Comparison of ENCODE assay signal across 15 cellular contexts in the genomic region with DNA sequence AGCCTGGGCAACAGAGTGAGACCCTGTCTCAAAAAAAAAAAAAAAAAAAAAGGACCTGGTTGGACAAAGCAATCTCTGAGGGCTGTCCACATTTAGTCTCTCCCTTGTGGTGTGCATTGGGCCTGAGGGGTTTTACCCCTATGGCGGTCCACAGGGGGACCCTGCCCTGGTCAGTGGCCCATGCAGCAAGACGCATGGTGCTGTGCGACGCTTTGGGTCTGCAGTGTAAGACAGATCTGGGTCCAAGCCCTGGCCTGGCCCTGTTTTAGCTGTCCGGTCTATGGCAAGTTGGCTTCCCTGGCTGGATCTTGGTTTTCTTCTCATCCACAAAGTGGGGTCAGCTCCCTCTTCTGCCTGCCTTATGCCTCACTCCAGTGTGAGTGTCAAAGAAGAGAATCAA.
"Had no signal": no experiment of that assay in that cellular context is flagged by ENCODE, and none has a peak within 500 bp of the region (broad histone marks: within the 10 kb centered on the region; RNA-seq: fewer than 3 reads in every experiment).

No MANE protein-coding gene starts in this region.

- H3K27me3 ChIP-seq: right lobe of liver, vagina had no signal

- H3K4me1 Mint-ChIP-seq: stimulated activated naive B cell treated with anti-CD40 and anti-IgM and Interleukin-4, amounts not matched to agents 10 μg/mL and 1 μg/mL and 100 μg/mL, for 72 hours had no signal

- H3K4me1 ChIP-seq: lower lobe of right lung, parathyroid adenoma, right lobe of liver, transverse colon, vagina had no signal

- H3K27ac ChIP-seq: epithelial cell of prostate, gastrocnemius medialis, hepatocyte, lower lobe of right lung, neutrophil, parathyroid adenoma, right lobe of liver, transverse colon, vagina had no signal

- H2AFZ ChIP-seq: hepatocyte, parathyroid adenoma had no signal

- H3K9ac ChIP-seq: parathyroid adenoma had no signal

- H3K4me2 ChIP-seq: hepatocyte had no signal

- H3K36me3 Mint-ChIP-seq: stimulated activated naive B cell treated with anti-CD40 and anti-IgM and Interleukin-4, amounts not matched to agents 10 μg/mL and 1 μg/mL and 100 μg/mL, for 72 hours had no signal

- DNase-seq: cortex of kidney had no signal

- H3K36me3 ChIP-seq: gastrocnemius medialis, lower lobe of right lung, neutrophil, right lobe of liver, transverse colon, vagina had no signal

- H3K4me3 Mint-ChIP-seq: naive thymus-derived CD8-positive, alpha-beta T cell; nephron progenitor cell; stimulated activated naive B cell treated with anti-CD40 and anti-IgM and Interleukin-4, amounts not matched to agents 10 μg/mL and 1 μg/mL and 100 μg/mL, for 72 hours; stimulated activated naive CD8-positive, alpha-beta T cell treated with anti-CD3 and anti-CD28 coated beads, Interleukin-15, Interleukin-2, amounts not matched to agents 100 ng/mL and 50 ng/mL, for 24 hours had no signal

- H3K4me3 ChIP-seq: gastrocnemius medialis, hepatocyte, lower lobe of right lung, right lobe of liver, transverse colon, vagina had no signal

- H3K9me3 Mint-ChIP-seq: stimulated activated naive CD8-positive, alpha-beta T cell treated with anti-CD3 and anti-CD28 coated beads, Interleukin-15, Interleukin-2, amounts not matched to agents 100 ng/mL and 50 ng/mL, for 24 hours had no signal

- H3K27ac Mint-ChIP-seq: nephron progenitor cell; progenitor cell of endocrine pancreas; stimulated activated naive B cell treated with anti-CD40 and anti-IgM and Interleukin-4, amounts not matched to agents 10 μg/mL and 1 μg/mL and 100 μg/mL, for 72 hours; stimulated activated naive CD8-positive, alpha-beta T cell treated with anti-CD3 and anti-CD28 coated beads, Interleukin-15, Interleukin-2, amounts not matched to agents 100 ng/mL and 50 ng/mL, for 24 hours had no signal

- H3K9me3 ChIP-seq: gastrocnemius medialis, lower lobe of right lung, neutrophil, right lobe of liver, transverse colon, vagina had no signal
